18 cellular contexts compared by ENCODE assay signal in the genomic region with DNA sequence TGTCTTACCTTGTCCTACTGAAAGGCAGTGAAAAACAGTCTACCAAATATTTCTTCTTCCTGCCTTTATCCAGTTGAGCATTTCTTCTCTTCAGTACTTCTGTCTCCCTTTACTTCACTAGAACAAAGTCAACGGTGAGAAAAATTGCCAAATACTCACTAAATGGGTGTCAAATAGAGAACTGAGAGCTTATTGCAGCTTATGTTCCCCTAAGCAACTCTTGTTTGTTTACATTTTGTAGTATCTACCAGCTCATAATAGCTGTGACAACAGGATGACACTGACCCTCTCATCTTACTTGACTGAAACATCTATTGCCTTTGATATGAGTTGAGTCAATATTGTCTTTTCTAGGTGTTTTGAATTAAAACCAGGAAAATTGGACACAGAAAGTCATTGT.
"Had no signal": no experiment of that assay in that cellular context is flagged by ENCODE, and none has a peak within 500 bp of the region (broad histone marks: within the 10 kb centered on the region; RNA-seq: fewer than 3 reads in every experiment).

No MANE protein-coding gene starts in this region.

- H3K4me3 ChIP-seq: coronary artery, esophagus muscularis mucosa, gastrocnemius medialis, left ventricle myocardium inferior, pancreas had no signal

- H3K36me3 ChIP-seq: esophagus muscularis mucosa, gastrocnemius medialis, left ventricle myocardium inferior, pancreas had no signal

- H3K27ac ChIP-seq: coronary artery, esophagus muscularis mucosa, gastrocnemius medialis, left ventricle myocardium inferior, pancreas had no signal

- H3K27me3 ChIP-seq: esophagus muscularis mucosa, gastrocnemius medialis, pancreas had no signal

- ATAC-seq: gastrocnemius medialis, left cardiac atrium, pancreas, right cardiac atrium had no signal

- H3K9me3 ChIP-seq: esophagus muscularis mucosa, gastrocnemius medialis, left ventricle myocardium inferior, pancreas had no signal

- H3K4me1 ChIP-seq: esophagus muscularis mucosa, gastrocnemius medialis, left ventricle myocardium inferior, pancreas had no signal

- DNase-seq: effector CD4-positive, alpha-beta T cell; gastrocnemius medialis; glutamatergic neuron; immature natural killer cell; kidney; left cardiac atrium; left ventricle myocardium inferior; mesendoderm; naive B cell; occipital lobe; pancreas; right cardiac atrium; small intestine; stimulated activated CD4-positive, alpha-beta T cell treated with anti-CD3 and anti-CD28 coated beads, Interleukin-12 subunit alpha, Interleukin-12 subunit beta, amount 100 ng/mL, for 4 hours; stimulated activated naive CD4-positive, alpha-beta T cell treated with Interleukin-2 at 50 U/mL for 16 hours; trophoblast cell had no signal
